ENCODE assay signal across 1 cellular context in the genomic region with DNA sequence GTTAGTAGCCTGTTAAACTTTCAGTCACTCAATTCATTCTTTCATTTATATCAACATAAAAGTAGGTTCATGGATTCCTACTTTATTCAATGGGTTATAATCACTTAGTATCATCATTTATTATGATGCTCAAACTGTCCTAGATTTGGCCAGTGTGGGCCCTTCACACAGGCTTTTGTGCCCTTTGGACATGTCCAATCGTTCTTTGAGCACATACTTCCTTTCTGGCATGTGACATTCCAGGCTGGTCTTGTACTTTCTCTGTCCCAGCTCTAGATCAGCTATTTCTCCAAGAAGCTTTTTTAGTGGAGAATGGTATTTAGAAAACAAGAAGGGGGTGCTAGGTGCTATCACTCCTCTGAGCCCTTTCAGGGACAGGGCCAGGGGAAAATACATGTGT.
TF ChIP-seq lines count a peak whose summit lies in the region.

No MANE protein-coding gene starts in this region.

TF ChIP-seq in HepG2, 621 proteins besides CTCF, POLR2A, EP300 and RAD21:
- TF ChIP-seq, protein P1, sequence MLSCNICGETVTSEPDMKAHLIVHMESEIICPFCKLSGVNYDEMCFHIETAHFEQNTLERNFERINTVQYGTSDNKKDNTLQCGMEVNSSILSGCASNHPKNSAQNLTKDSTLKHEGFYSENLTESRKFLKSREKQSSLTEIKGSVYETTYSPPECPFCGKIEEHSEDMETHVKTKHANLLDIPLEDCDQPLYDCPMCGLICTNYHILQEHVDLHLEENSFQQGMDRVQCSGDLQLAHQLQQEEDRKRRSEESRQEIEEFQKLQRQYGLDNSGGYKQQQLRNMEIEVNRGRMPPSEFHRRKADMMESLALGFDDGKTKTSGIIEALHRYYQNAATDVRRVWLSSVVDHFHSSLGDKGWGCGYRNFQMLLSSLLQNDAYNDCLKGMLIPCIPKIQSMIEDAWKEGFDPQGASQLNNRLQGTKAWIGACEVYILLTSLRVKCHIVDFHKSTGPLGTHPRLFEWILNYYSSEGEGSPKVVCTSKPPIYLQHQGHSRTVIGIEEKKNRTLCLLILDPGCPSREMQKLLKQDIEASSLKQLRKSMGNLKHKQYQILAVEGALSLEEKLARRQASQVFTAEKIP (CRISPR knock-in tag; IDR thresholded peaks at IDR 0.05; ENCODE audit: borderline replicate concordance), result no peak
- TF ChIP-seq NPAS2 (CRISPR knock-in tag; IDR thresholded peaks at IDR 0.05; ENCODE audit: borderline replicate concordance) (no peak), RAD51 (IDR thresholded peaks at IDR 0.05; ENCODE audit: borderline replicate concordance) (no peak), ZNF431 (CRISPR knock-in tag; IDR thresholded peaks at IDR 0.05; ENCODE audit: borderline replicate concordance, low read depth) (no peak), XBP1 (CRISPR knock-in tag; IDR thresholded peaks at IDR 0.05) (no peak), MTF1 (CRISPR knock-in tag; IDR thresholded peaks at IDR 0.05) (no peak)
